Comparison of ENCODE assay signal across 24 cellular contexts in genomic region chr5:58998539-58998938, GRCh38.
"Had no signal": no experiment of that assay in that cellular context is flagged by ENCODE, and none has a peak within 500 bp of the region (broad histone marks: within the 10 kb centered on the region; RNA-seq: fewer than 3 reads in every experiment).

No MANE protein-coding gene starts in this region.

- H3K4me2 ChIP-seq: hepatocyte had no signal

- H3K4me1 ChIP-seq: parathyroid adenoma, right lobe of liver had no signal

- H3K4me3 ChIP-seq: cardiac muscle cell, hepatocyte, left lung, lung, right lobe of liver, skin epidermis, tibial artery had no signal

- H3K36me3 ChIP-seq: cardiac muscle cell, left lung, neutrophil, right lobe of liver, tibial artery had no signal

- DNase-seq: activated CD4-positive, alpha-beta T cell treated with anti-CD3 and anti-CD28 coated beads, Interleukin-2, amount 50 U/mL, for 48 hours; activated effector memory CD4-positive, alpha-beta T cell treated with Interleukin-2 at 50 U/mL for 16 hours; activated naive CD4-positive, alpha-beta T cell treated with anti-CD3 and anti-CD28 coated beads for 36 hours; activated naive CD8-positive, alpha-beta T cell treated with anti-CD3 and anti-CD28 coated beads, Interleukin-2, amount 10 ng/mL, durations not matched to agents 7 days and 5 days; activated T-cell treated with anti-CD3 and anti-CD28 coated beads, Interleukin-2, amount 50 U/mL, for 72 hours; amniotic stem cell; effector CD4-positive, alpha-beta T cell; glutamatergic neuron; kidney glomerular epithelial cell; left lung; naive thymus-derived CD4-positive, alpha-beta T cell; right lobe of liver; stimulated activated CD4-positive, alpha-beta T cell treated with anti-CD3 and anti-CD28 coated beads, Interleukin-1b, Interleukin-23, amount 100 ng/mL, for 48 hours; substantia nigra; T-cell; tibial artery had no signal

- H3K9ac ChIP-seq: parathyroid adenoma had no signal

- H3K9me3 ChIP-seq: left lung, neutrophil, right lobe of liver, tibial artery had no signal

- H3K27me3 ChIP-seq: cardiac muscle cell, hepatocyte, left lung, neutrophil, right lobe of liver, tibial artery had no signal

- H3K79me2 ChIP-seq: parathyroid adenoma had no signal

- FAIRE-seq: frontal cortex had no signal

- ATAC-seq: activated T-cell treated with anti-CD3 and anti-CD28 coated beads, Interleukin-2, amount 50 U/mL, for 72 hours; esophagus mucosa; left lung; naive thymus-derived CD4-positive, alpha-beta T cell; right lobe of liver; T-cell had no signal

- H3K27ac ChIP-seq: cardiac muscle cell, hepatocyte, neutrophil, parathyroid adenoma, right lobe of liver, skin epidermis, tibial artery had no signal

- H2AFZ ChIP-seq: hepatocyte, parathyroid adenoma had no signal
